13 cellular contexts compared by ENCODE assay signal in the genomic region with DNA sequence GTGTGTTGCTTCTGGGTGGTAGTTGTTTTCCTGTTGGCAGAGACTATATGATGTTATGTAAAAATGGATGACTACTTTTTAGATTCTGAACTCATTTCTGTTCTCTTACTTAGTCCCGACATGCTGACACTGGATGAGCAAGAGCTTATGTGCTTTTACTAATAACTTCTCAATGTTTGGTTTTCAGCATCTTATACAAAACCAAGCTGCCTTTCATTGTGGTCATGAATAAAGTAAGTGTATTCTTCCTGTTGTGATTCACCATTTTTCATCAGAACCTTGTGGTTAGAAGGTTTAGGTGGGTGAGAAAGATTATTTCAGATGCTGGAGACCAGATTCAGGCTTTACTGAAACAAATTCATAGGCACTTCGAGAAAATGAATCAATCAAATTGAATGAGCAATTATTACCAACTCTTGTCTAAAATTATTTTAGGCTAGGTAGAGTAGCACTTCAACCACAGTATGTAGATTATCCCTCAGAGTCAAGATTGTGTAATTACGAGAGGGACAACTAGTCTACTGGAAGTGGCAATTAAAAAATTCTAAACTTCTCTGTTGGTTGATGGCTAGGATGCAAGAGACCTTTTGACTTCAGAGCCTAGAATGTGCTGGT. TPM values are rescaled to one million over a fixed set of nuclear protein-coding genes. Genes with fewer than 3 reads are reported as not detected.
DNase-seq lines count a peak whose midpoint lies in the region; ATAC-seq and TF ChIP-seq lines count a peak whose summit lies in the region.
"Had no signal": no experiment of that assay in that cellular context is flagged by ENCODE, and none has a peak within 500 bp of the region (broad histone marks: within the 10 kb centered on the region; RNA-seq: fewer than 3 reads in every experiment).

No MANE protein-coding gene starts in this region.

- H3K27ac Mint-ChIP-seq in activated CD4-positive, alpha-beta memory T cell treated with anti-CD3 and anti-CD28 coated beads, Interleukin-2, amount 10 ng/mL, durations not matched to agents 7 days and 5 days: peak overlapping the region; percentile 87

- TF ChIP-seq POLR2A in breast epithelium (IDR thresholded peaks at IDR 0.05): no peak

- H3K9me3 ChIP-seq in mammary epithelial cell (replicated peaks; ENCODE audit: insufficient read depth, low read length): no peaks in the 10 kb centered on the region
- H3K9me3 ChIP-seq in breast epithelium: no peaks in the 10 kb centered on the region
- H3K9me3 ChIP-seq: BLaER1, esophagus squamous epithelium, stomach had no signal

- no peaks in the 10 kb centered on the region for H3K27me3 Mint-ChIP-seq in activated CD4-positive, alpha-beta memory T cell treated with anti-CD3 and anti-CD28 coated beads, Interleukin-2, amount 10 ng/mL, durations not matched to agents 7 days and 5 days

- H3K27me3 ChIP-seq in mammary epithelial cell (ENCODE audit: insufficient read depth, low read length) (no peaks in the 10 kb centered on the region), breast epithelium (no peaks in the 10 kb centered on the region)
- H3K27me3 ChIP-seq: BLaER1, esophagus squamous epithelium, stomach had no signal

- TF ChIP-seq CTCF in mammary epithelial cell (conservative IDR thresholded peaks at IDR 0.05 in 1 of 2, IDR thresholded peaks at IDR 0.05 in 1 of 2; ENCODE audit: extremely low read depth in 1 of 2, insufficient read depth in 1 of 2, low read depth in 1 of 2, low read length in 2 of 2): no peak
- no peak for TF ChIP-seq CTCF in breast epithelium (IDR thresholded peaks at IDR 0.05)

- peaks cover 68% of the 10 kb centered on the region for H3K36me3 Mint-ChIP-seq in activated CD4-positive, alpha-beta memory T cell treated with anti-CD3 and anti-CD28 coated beads, Interleukin-2, amount 10 ng/mL, durations not matched to agents 7 days and 5 days (ENCODE audit: low read depth)

- WGBS in mammary epithelial cell (ENCODE audit: low coverage, missing lambda C conversion rate): 12% methylated on average over 3 of the region's 3 CpGs

- H3K79me2 ChIP-seq in mammary epithelial cell (ENCODE audit: insufficient read depth, low read length): peaks cover 9% of the 10 kb centered on the region

- H3K9ac ChIP-seq in mammary epithelial cell (ENCODE audit: insufficient read depth, low read length): peak overlapping the region; percentile 58
- H3K9ac ChIP-seq: BLaER1 had no signal

- BruUV-seq in mammary epithelial cell (replicated peaks; lab: Mats Ljungman, UMichigan): no TSS peak

- no peak overlapping the region for H2AFZ ChIP-seq in mammary epithelial cell (ENCODE audit: low read depth, low read length)

- DNase-seq in mammary epithelial cell (peak; percentile 97), breast epithelium (ENCODE audit: low spot score in 2 of 2) (no peak), fibroblast of peridontal ligament (ENCODE audit: extremely low read depth) (peak; percentile 50), SIG-M5 (lab: John Stamatoyannopoulos, UW) (no peak), cortex of kidney (lab: John Stamatoyannopoulos, UW) (no peak)
- DNase-seq in activated CD4-positive, alpha-beta memory T cell treated with anti-CD3 and anti-CD28 coated beads, Interleukin-2, amount 10 ng/mL, durations not matched to agents 7 days and 5 days: no peak
- DNase-seq in NK-92 treated with Interleukin-12 subunit alpha and Interleukin-12 subunit beta, amount 100 ng/mL, for 24 hours (lab: John Stamatoyannopoulos, UW): no peak
- DNase-seq: esophagus squamous epithelium, NCI-H446 treated with DMSO at 0.1 percent for 48 hours, stomach had no signal

- in situ Hi-C loops in mammary epithelial cell (cut with MboI; ENCODE audit: low sequenced_read_pairs in 2 of 2): loop anchor here (25.0 kb wide), 2 partner anchors 201 to 226 kb away; partner anchors contain the start of genes KRTCAP3 (in 1 of the 2), NRBP1 (in 1 of the 2) and PPM1G (in 1 of the 2)

- peaks cover 29% of the 10 kb centered on the region for H3K4me1 ChIP-seq in mammary epithelial cell (ENCODE audit: insufficient read depth, low read length)
- no peaks in the 10 kb centered on the region for H3K4me1 ChIP-seq in breast epithelium
- H3K4me1 ChIP-seq: BLaER1, esophagus squamous epithelium, stomach had no signal

- no peaks in the 10 kb centered on the region for H4K20me1 ChIP-seq in mammary epithelial cell (ENCODE audit: insufficient read depth, low read length)
- H4K20me1 ChIP-seq: BLaER1 had no signal

- H3K4me3 ChIP-seq in mammary epithelial cell (replicated peaks in 1 of 3; ENCODE audit: insufficient read depth in 1 of 3, low read depth in 2 of 3, low read length in 3 of 3) (no peak overlapping the region), breast epithelium (no peak overlapping the region)
- H3K4me3 ChIP-seq: BLaER1, esophagus squamous epithelium, stomach had no signal

- intact Hi-C loops in mammary epithelial cell (cut with micrococcal nuclease) (loop anchor here (5.0 kb wide), 1 partner anchor 44 kb away; no protein-coding TSS in a partner anchor), breast epithelium (cut with DNase I; ENCODE audit: low total_unique reads) (no loop called here)

- H3K27ac ChIP-seq in mammary epithelial cell (ENCODE audit: insufficient read depth, low read depth, low read length) (peak overlapping the region; percentile 94), breast epithelium (no peak overlapping the region)
- H3K27ac ChIP-seq: BLaER1, esophagus squamous epithelium, stomach had no signal

- POLR2A ChIA-PET in activated CD4-positive, alpha-beta memory T cell treated with anti-CD3 and anti-CD28 coated beads, Interleukin-2, amount 10 ng/mL, durations not matched to agents 7 days and 5 days (lab: Charles Lee): interaction anchor here (0.9 to 2.4 kb wide), 10 partner anchors 9 to 210 kb away, joined by 3 to 37 read pairs (median 4); partner anchors contain the start of genes CCDC121, GPN1, NRBP1 and SLC4A1AP

- CTCF ChIA-PET in mammary epithelial cell (lab: Charles Lee; ENCODE audit: low non-redundant PET): interaction anchor here (0.7 kb wide), 1 partner anchor 258 kb away, joined by 3 read pairs; no protein-coding TSS in a partner anchor
- CTCF ChIA-PET in activated CD4-positive, alpha-beta memory T cell treated with anti-CD3 and anti-CD28 coated beads, Interleukin-2, amount 10 ng/mL, durations not matched to agents 7 days and 5 days (lab: Charles Lee): interaction anchor here (0.6 to 2.0 kb wide), 4 partner anchors 9 to 46 kb away, joined by 3 to 9 read pairs (median 3); no protein-coding TSS in a partner anchor

- peak overlapping the region; percentile 58 for H3K4me2 ChIP-seq in mammary epithelial cell (ENCODE audit: insufficient read depth, low read depth, low read length)
- H3K4me2 ChIP-seq: BLaER1 had no signal

- H3K36me3 ChIP-seq in mammary epithelial cell (ENCODE audit: insufficient read depth, low read length) (peaks cover 27% of the 10 kb centered on the region), breast epithelium (peaks cover 7% of the 10 kb centered on the region)

- dilution Hi-C loops in mammary epithelial cell (cut with HindIII; ENCODE audit: low sequenced_read_pairs): loop anchor here (5.0 kb wide), 1 partner anchor 41 kb away; no protein-coding TSS in a partner anchor

- peak overlapping the region; percentile 14 for H3K4me3 Mint-ChIP-seq in activated CD4-positive, alpha-beta memory T cell treated with anti-CD3 and anti-CD28 coated beads, Interleukin-2, amount 10 ng/mL, durations not matched to agents 7 days and 5 days

- no peak for ATAC-seq in GM18498 (IDR thresholded peaks at IDR 0.05; ENCODE audit: unreplicated experiment)
- ATAC-seq: HCT116 had no signal

- H3K9me3 Mint-ChIP-seq in activated CD4-positive, alpha-beta memory T cell treated with anti-CD3 and anti-CD28 coated beads, Interleukin-2, amount 10 ng/mL, durations not matched to agents 7 days and 5 days: no peaks in the 10 kb centered on the region

- H3K4me1 Mint-ChIP-seq in activated CD4-positive, alpha-beta memory T cell treated with anti-CD3 and anti-CD28 coated beads, Interleukin-2, amount 10 ng/mL, durations not matched to agents 7 days and 5 days: peaks cover 34% of the 10 kb centered on the region

RNA-seq across cellular contexts. Expression of gene GPN1, which starts 9.3 kb away (rescaled TPM):
- 10 to 100 TPM; 42.9 to 46.8 TPM for total RNA-seq in mammary epithelial cell
- polyA plus RNA-seq in mammary epithelial cell: 64.0 TPM
- polyA minus RNA-seq in mammary epithelial cell: 75.2 TPM
- 10 to 100 TPM; 24.2 to 30.3 (median 25.6) TPM for total RNA-seq in breast epithelium
- total RNA-seq in activated CD4-positive, alpha-beta memory T cell treated with anti-CD3 and anti-CD28 coated beads, Interleukin-2, amount 10 ng/mL, durations not matched to agents 7 days and 5 days: 10 to 100 TPM; 45.0 to 45.8 TPM

RNA-seq across cellular contexts. Expression of gene CCDC121, which starts 9.3 kb away (rescaled TPM):
- total RNA-seq in mammary epithelial cell (1 to 10 TPM; 1.2 to 1.9 TPM), breast epithelium (1 to 10 TPM; 4.9 to 8.9 (median 5.1) TPM)
- polyA plus RNA-seq in mammary epithelial cell: 1.0 TPM
- not detected for polyA minus RNA-seq in mammary epithelial cell
- total RNA-seq in activated CD4-positive, alpha-beta memory T cell treated with anti-CD3 and anti-CD28 coated beads, Interleukin-2, amount 10 ng/mL, durations not matched to agents 7 days and 5 days: under 1 TPM; 0.78 to 0.90 TPM

RNA-seq across cellular contexts. Expression of gene SUPT7L, which starts 25.3 kb away (rescaled TPM):
- total RNA-seq in mammary epithelial cell (10 to 100 TPM; 31.2 to 46.2 TPM), breast epithelium (10 to 100 TPM; 21.4 to 34.2 (median 25.9) TPM)
- 28.8 TPM for polyA plus RNA-seq in mammary epithelial cell
- 13.9 TPM for polyA minus RNA-seq in mammary epithelial cell
- 10 to 100 TPM; 36.5 to 37.2 TPM for total RNA-seq in activated CD4-positive, alpha-beta memory T cell treated with anti-CD3 and anti-CD28 coated beads, Interleukin-2, amount 10 ng/mL, durations not matched to agents 7 days and 5 days

RNA-seq across cellular contexts. Expression of gene SLC4A1AP, which starts 25.6 kb away (rescaled TPM):
- total RNA-seq in mammary epithelial cell (10 to 100 TPM; 23.8 to 26.1 TPM), breast epithelium (10 to 100 TPM; 23.3 to 27.1 (median 24.3) TPM)
- 10.9 TPM for polyA plus RNA-seq in mammary epithelial cell
- 5.4 TPM for polyA minus RNA-seq in mammary epithelial cell
- 10 to 100 TPM; 27.3 to 27.9 TPM for total RNA-seq in activated CD4-positive, alpha-beta memory T cell treated with anti-CD3 and anti-CD28 coated beads, Interleukin-2, amount 10 ng/mL, durations not matched to agents 7 days and 5 days

RNA-seq across cellular contexts. Expression of gene ZNF512, which starts 55.3 kb away (rescaled TPM):
- 10 to 100 TPM; 13.7 to 17.2 TPM for total RNA-seq in mammary epithelial cell
- 8.6 TPM for polyA plus RNA-seq in mammary epithelial cell
- polyA minus RNA-seq in mammary epithelial cell: 11.6 TPM
- total RNA-seq in breast epithelium: 10 to 100 TPM; 28.8 to 42.7 (median 39.7) TPM
- 10 to 100 TPM; 31.4 to 34.0 TPM for total RNA-seq in activated CD4-positive, alpha-beta memory T cell treated with anti-CD3 and anti-CD28 coated beads, Interleukin-2, amount 10 ng/mL, durations not matched to agents 7 days and 5 days

Comparison
In these comparisons a context has a peak if more than half of its experiments do, and no peak if none do; other contexts are left out.
1. DNase-seq: peak in mammary epithelial cell (single experiment) and fibroblast of peridontal ligament (single experiment); none in breast epithelium (0 of 2), activated CD4-positive, alpha-beta memory T cell treated with anti-CD3 and anti-CD28 coated beads, Interleukin-2, amount 10 ng/mL, durations not matched to agents 7 days and 5 days (single experiment), SIG-M5 (single experiment), cortex of kidney (single experiment) and NK-92 treated with Interleukin-12 subunit alpha and Interleukin-12 subunit beta, amount 100 ng/mL, for 24 hours (single experiment).